In genomic region chr2:65612654-65613053, GRCh38 we compare ENCODE assay signal across 23 cellular contexts.
A peak's percentile ranks its signal among the peaks of the same experiment; 100 is the strongest.
DNase-seq lines count a peak whose midpoint lies in the region; ATAC-seq, FAIRE-seq and TF ChIP-seq lines count a peak whose summit lies in the region.
"Had no signal": no experiment of that assay in that cellular context is flagged by ENCODE, and none has a peak within 500 bp of the region (broad histone marks: within the 10 kb centered on the region; RNA-seq: fewer than 3 reads in every experiment).

No MANE protein-coding gene starts in this region.

- TF ChIP-seq CTCF in bronchial epithelial cell (IDR thresholded peaks at IDR 0.05; ENCODE audit: insufficient read depth, low read length, severe bottlenecking): no peak

- DNase-seq in EH (ENCODE audit: low read depth) (peak; percentile 20), NCI-H1048 (lab: John Stamatoyannopoulos, UW) (peak; percentile 1), bronchial epithelial cell (ENCODE audit: low read depth) (peak; percentile 65), iris pigment epithelial cell (ENCODE audit: low read depth) (peak; percentile 6), putamen (ENCODE audit: low spot score) (no peak), SIG-M5 (lab: John Stamatoyannopoulos, UW) (no peak)
- DNase-seq: activated CD4-positive, alpha-beta memory T cell treated with anti-CD3 and anti-CD28 coated beads for 36 hours; activated T-cell treated with anti-CD3 and anti-CD28 coated beads, Interleukin-2, amount 50 U/mL, for 24 hours; brain microvascular endothelial cell; CD4-positive, CD25-positive, alpha-beta regulatory T cell; dorsolateral prefrontal cortex; IMR-90; NCI-H2081 treated with DMSO at 0.1 percent for 48 hours; NCI-H748 treated with DMSO at 0.1 percent for 48 hours; stimulated activated CD4-positive, alpha-beta T cell treated with anti-CD3 and anti-CD28 coated beads, Interleukin-2, amount 100 ng/mL, for 24 hours; stomach; SW 1271 had no signal

- H3K27me3 ChIP-seq in bronchial epithelial cell (ENCODE audit: control insufficient read depth, insufficient read depth, low read length): no peaks in the 10 kb centered on the region
- H3K27me3 ChIP-seq: brain microvascular endothelial cell, dorsolateral prefrontal cortex had no signal

- ATAC-seq in HG03097 (IDR thresholded peaks at IDR 0.05; ENCODE audit: low FRiP score, unreplicated experiment): no peak
- ATAC-seq in HG02678 (IDR thresholded peaks at IDR 0.05; ENCODE audit: unreplicated experiment): no peak
- ATAC-seq: activated naive CD4-positive, alpha-beta T cell treated with anti-CD3 and anti-CD28 coated beads, Interleukin-2, amount 50 U/mL, for 72 hours; sciatic nerve had no signal

- no peak for FAIRE-seq in bronchial epithelial cell (lab: Jason Lieb, UNC)
- FAIRE-seq: RCC 7860, TTC549 had no signal

- H3K36me3 ChIP-seq in bronchial epithelial cell (ENCODE audit: control insufficient read depth, insufficient read depth, low read length): no peaks in the 10 kb centered on the region
- H3K36me3 ChIP-seq: brain microvascular endothelial cell, stomach had no signal

- no peak overlapping the region for H3K4me3 ChIP-seq in bronchial epithelial cell (ENCODE audit: low read depth, low read length)
- H3K4me3 ChIP-seq: dorsolateral prefrontal cortex, stomach had no signal

Comparison
In these comparisons a context has a peak if more than half of its experiments do, and no peak if none do; other contexts are left out.
1. DNase-seq: peak in EH (single experiment), NCI-H1048 (single experiment), bronchial epithelial cell (single experiment) and iris pigment epithelial cell (single experiment); none in putamen (single experiment) and SIG-M5 (single experiment).